Comparison of ENCODE assay signal across 9 cellular contexts in the genomic region with DNA sequence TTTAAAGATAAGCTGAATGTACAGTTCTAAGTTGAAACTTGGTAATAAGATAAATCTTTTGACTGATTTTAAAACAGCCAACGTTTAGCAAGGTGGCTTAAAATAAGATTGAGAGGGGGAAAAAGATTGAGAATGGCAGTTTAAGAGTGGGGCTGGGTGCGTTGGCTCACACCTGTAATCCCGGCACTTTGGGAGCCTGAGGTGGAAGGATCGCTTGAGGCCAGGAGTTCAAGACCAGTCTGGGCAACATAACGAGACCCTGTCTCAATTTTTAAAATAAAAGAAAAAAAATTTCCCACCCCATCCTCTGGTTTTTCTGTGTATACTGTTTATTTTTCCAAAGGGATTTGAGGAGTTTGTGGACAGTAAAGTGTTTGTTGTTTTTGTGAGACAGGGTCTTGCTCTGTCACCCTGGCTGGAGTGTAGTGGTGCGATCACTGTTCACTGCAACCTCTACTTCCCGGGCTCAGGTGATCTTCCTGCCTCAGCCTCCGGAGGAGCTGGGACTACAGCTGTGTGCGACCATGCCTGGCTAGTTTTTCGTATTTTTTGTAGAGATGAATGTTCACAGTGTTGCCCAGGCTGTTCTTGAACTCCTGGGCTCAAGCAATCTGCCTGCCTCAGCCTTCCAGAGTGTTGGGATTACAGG. TPM values are rescaled to one million over a fixed set of nuclear protein-coding genes. Genes with fewer than 3 reads are reported as not detected.
DNase-seq lines count a peak whose midpoint lies in the region; ATAC-seq, FAIRE-seq and TF ChIP-seq lines count a peak whose summit lies in the region.
"Had no signal": no experiment of that assay in that cellular context is flagged by ENCODE, and none has a peak within 500 bp of the region (broad histone marks: within the 10 kb centered on the region; RNA-seq: fewer than 3 reads in every experiment).

No MANE protein-coding gene starts in this region.

- no peak for TF ChIP-seq POLR2A in GM12892 (IDR thresholded peaks at IDR 0.05; ENCODE audit: low read depth, low read length)

- no peaks in the 10 kb centered on the region for H3F3A ChIP-seq in OCI-LY1 (ENCODE audit: insufficient read depth, low read length)

- intact Hi-C loops in psoas muscle (cut with DNase I): loop anchor here (5.0 to 10.0 kb wide), 2 partner anchors 53 to 55 kb away; no protein-coding TSS in a partner anchor

- no peak for ATAC-seq in DND-41 (ENCODE audit: insufficient read depth, low read depth)
- no peak for ATAC-seq in psoas muscle
- ATAC-seq in GM21381 (IDR thresholded peaks at IDR 0.05; ENCODE audit: unreplicated experiment): no peak
- no peak for ATAC-seq in HG02852 (IDR thresholded peaks at IDR 0.05; ENCODE audit: unreplicated experiment)

- no peaks in the 10 kb centered on the region for H3K9me3 ChIP-seq in DND-41 (ENCODE audit: insufficient read depth, low read length, severe bottlenecking)
- H3K9me3 ChIP-seq in OCI-LY1 (ENCODE audit: low read length): no peaks in the 10 kb centered on the region
- H3K9me3 ChIP-seq in psoas muscle: no peaks in the 10 kb centered on the region

- H3K4me2 ChIP-seq in DND-41 (ENCODE audit: insufficient read depth, low read length) (peak overlapping the region; percentile 78), OCI-LY1 (ENCODE audit: low read length) (peak overlapping the region; percentile 61)

- FAIRE-seq in GM12892 (lab: Jason Lieb, UNC): no peak

- H3K79me2 ChIP-seq in DND-41 (ENCODE audit: insufficient read depth, low read length) (peaks cover 75% of the 10 kb centered on the region), OCI-LY1 (ENCODE audit: insufficient read depth, low read length) (peaks cover 69% of the 10 kb centered on the region)

- H3K9me2 ChIP-seq in OCI-LY1 (ENCODE audit: low read depth, low read length): no peaks in the 10 kb centered on the region

- 45 to 72% (median 55%) methylated on average over 10 of the region's 10 CpGs for WGBS in psoas muscle, 3 donors

- H3K36me3 ChIP-seq in DND-41 (ENCODE audit: insufficient read depth, low read length) (no peaks in the 10 kb centered on the region; the same call in 1 of the 2 replicates), OCI-LY1 (ENCODE audit: insufficient read depth, low read length) (no peaks in the 10 kb centered on the region), psoas muscle (ENCODE audit: insufficient read depth in 1 of 2, low read depth in 1 of 2) (no peaks in the 10 kb centered on the region)

- H3K4me1 ChIP-seq in DND-41 (ENCODE audit: insufficient read depth, low read length): peaks cover 33% of the 10 kb centered on the region
- peaks cover 35% of the 10 kb centered on the region for H3K4me1 ChIP-seq in OCI-LY1 (ENCODE audit: insufficient read depth, low read length, severe bottlenecking)
- peaks cover 37% of the 10 kb centered on the region for H3K4me1 ChIP-seq in psoas muscle

- H3K4me3 ChIP-seq in DND-41 (ENCODE audit: low read depth in 1 of 2, low read length in 2 of 2) (no peak overlapping the region), OCI-LY1 (ENCODE audit: low read depth, low read length, poor library complexity, severe bottlenecking) (peak overlapping the region; percentile 78), epithelial cell of esophagus (ENCODE audit: low read length) (peak overlapping the region; percentile 62), psoas muscle (peak overlapping the region; percentile 65)

- H3K27ac ChIP-seq in DND-41 (ENCODE audit: low read length) (0 out of 2 replicates have a peak overlapping the region, but pooled peaks have one; percentile 36), OCI-LY1 (ENCODE audit: low read depth, low read length, poor library complexity, severe bottlenecking) (peak overlapping the region; percentile 84), psoas muscle (peak overlapping the region; percentile 83)

- no peak overlapping the region for H3K9ac ChIP-seq in DND-41 (ENCODE audit: low read depth, low read length)
- peak overlapping the region; percentile 74 for H3K9ac ChIP-seq in OCI-LY1 (ENCODE audit: low read length)

- no peak for TF ChIP-seq CTCF in DND-41 (IDR thresholded peaks at IDR 0.05; ENCODE audit: borderline replicate concordance, extremely low read depth, low read length, poor library complexity, severe bottlenecking)
- TF ChIP-seq CTCF in OCI-LY1 (IDR thresholded peaks at IDR 0.05; ENCODE audit: low read length): no peak
- no peak for TF ChIP-seq CTCF in epithelial cell of esophagus (IDR thresholded peaks at IDR 0.05; ENCODE audit: insufficient read depth, low read depth, low read length, missing control alignments)
- TF ChIP-seq CTCF in psoas muscle (IDR thresholded peaks at IDR 0.05): no peak

- DNase-seq in DND-41 (no peak), epithelial cell of esophagus (ENCODE audit: low read depth) (no peak), psoas muscle (no peak), AG08396 (ENCODE audit: low spot score) (no peak), GM12892 (ENCODE audit: insufficient read length) (no peak)
- DNase-seq: cerebellar nuclear complex had no signal

- H3K27me3 ChIP-seq in DND-41 (ENCODE audit: insufficient read depth, low read length, poor library complexity): no peaks in the 10 kb centered on the region
- no peaks in the 10 kb centered on the region for H3K27me3 ChIP-seq in OCI-LY1 (ENCODE audit: insufficient read depth, low read length)
- H3K27me3 ChIP-seq in psoas muscle (ENCODE audit: insufficient read depth in 3 of 3, low read length in 2 of 3): no peaks in the 10 kb centered on the region

- H2AFZ ChIP-seq in DND-41 (ENCODE audit: low read depth, low read length): no peak overlapping the region
- no peak overlapping the region for H2AFZ ChIP-seq in OCI-LY1 (ENCODE audit: low read length)

- peaks cover 38% of the 10 kb centered on the region for H4K20me1 ChIP-seq in DND-41 (ENCODE audit: insufficient read depth, low read length)
- no peaks in the 10 kb centered on the region for H4K20me1 ChIP-seq in OCI-LY1 (ENCODE audit: insufficient read depth, low read length)

RNA-seq across cellular contexts. Expression of gene MAPK6, which starts 3.0 kb away (rescaled TPM):
- total RNA-seq in psoas muscle: 10 to 100 TPM; 29.4 to 58.5 (median 47.7) TPM
- 10 to 100 TPM; 21.1 to 62.7 (median 48.5) TPM for polyA plus RNA-seq in psoas muscle
- 48.3 TPM for polyA plus RNA-seq in GM12892 (2012; ENCODE audit: missing spikeins)

RNA-seq across cellular contexts. Expression of gene LEO1, which starts 50.4 kb away (rescaled TPM):
- total RNA-seq in psoas muscle: 10 to 100 TPM in 1 of 4 donors, 1 to 10 TPM in 3; 6.2 to 10.2 (median 7.1) TPM
- 10 to 100 TPM in 2 of 3 donors, 1 to 10 TPM in 1; 7.1 to 18.6 (median 16.3) TPM for polyA plus RNA-seq in psoas muscle
- 26.9 TPM for polyA plus RNA-seq in GM12892 (2012; ENCODE audit: missing spikeins)

Comparison
In these comparisons a context has a peak if more than half of its experiments do, and no peak if none do; other contexts are left out.
1. H3K4me3 ChIP-seq: peak in OCI-LY1 (single experiment), epithelial cell of esophagus (single experiment) and psoas muscle (single experiment); none in DND-41 (0 of 2).
2. Peak in every context shown above with its lines, with median percentiles within 50 percentile points of each other: H3K27ac ChIP-seq.